Comparison of ENCODE assay signal across 1 cellular context in genomic region chr12:53967451-53968059, GRCh38.
A peak's percentile ranks its signal among the peaks of the same experiment; 100 is the strongest.
TF ChIP-seq lines count a peak whose summit lies in the region.

No MANE protein-coding gene starts in this region.

TF ChIP-seq in HEK293, 187 proteins besides CTCF, POLR2A, EP300 and RAD21:
- TF ChIP-seq ZIC2 (tag by site-specific recombination; IDR thresholded peaks at IDR 0.05) (peak; percentile 48; the same call in 1 of the 2 replicates), ZNF112 (tag by site-specific recombination; IDR thresholded peaks at IDR 0.05) (no peak), ZNF391 (tag by site-specific recombination; IDR thresholded peaks at IDR 0.05; ENCODE audit: borderline replicate concordance, low read depth) (peak; percentile 51; the same call in 1 of the 2 replicates), ZNF530 (tag by site-specific recombination; IDR thresholded peaks at IDR 0.05; ENCODE audit: low read depth) (no peak), ZBTB20 (tag by site-specific recombination; IDR thresholded peaks at IDR 0.05) (no peak; the same call in 1 of the 2 replicates), ZNF660 (tag by site-specific recombination; IDR thresholded peaks at IDR 0.05) (0 out of 2 replicates have a peak, but pooled peaks have one; percentile 50), ZNF341 (tag by site-specific recombination; IDR thresholded peaks at IDR 0.05; ENCODE audit: low read depth) (peak; percentile 69), ZNF23 (tag by site-specific recombination; IDR thresholded peaks at IDR 0.05; ENCODE audit: borderline replicate concordance) (no peak), KLF17 (tag by site-specific recombination; IDR thresholded peaks at IDR 0.05) (peak; percentile 26; the same call in 1 of the 2 replicates), ZBTB8A (tag by site-specific recombination; IDR thresholded peaks at IDR 0.05) (peak; percentile 29), ZBTB48 (tag by site-specific recombination; IDR thresholded peaks at IDR 0.05) (peak; percentile 50; the same call in 1 of the 2 replicates), PRDM10 (tag by site-specific recombination; IDR thresholded peaks at IDR 0.05) (peak; percentile 83), PATZ1 (tag by site-specific recombination; IDR thresholded peaks at IDR 0.05) (peak; percentile 57), SP7 (tag by site-specific recombination; IDR thresholded peaks at IDR 0.05) (0 out of 2 replicates have a peak, but pooled peaks have one; percentile 18), ZBTB1 (tag by site-specific recombination; IDR thresholded peaks at IDR 0.05) (no peak), ZNF398 (tag by site-specific recombination; IDR thresholded peaks at IDR 0.05) (peak; percentile 58; the same call in 1 of the 2 replicates), FEZF1 (tag by site-specific recombination; IDR thresholded peaks at IDR 0.05) (no peak), ZNF155 (tag by site-specific recombination; IDR thresholded peaks at IDR 0.05) (no peak), ZNF37A (tag by site-specific recombination; IDR thresholded peaks at IDR 0.05) (no peak), TCF7L2 (IDR thresholded peaks at IDR 0.05; ENCODE audit: borderline replicate concordance, low read depth, low read length) (no peak), ZNF792 (tag by site-specific recombination; IDR thresholded peaks at IDR 0.05) (no peak), ZNF350 (tag by site-specific recombination; IDR thresholded peaks at IDR 0.05) (no peak), ZNF544 (tag by site-specific recombination; IDR thresholded peaks at IDR 0.05) (no peak), ZSCAN5A (tag by site-specific recombination; IDR thresholded peaks at IDR 0.05) (no peak), AEBP2 (tag by site-specific recombination; IDR thresholded peaks at IDR 0.05; ENCODE audit: borderline replicate concordance) (no peak), ZNF473 (tag by site-specific recombination; IDR thresholded peaks at IDR 0.05) (no peak)
TF ChIP-seq in HEK293: peak in this region for 11.
